Comparison of ENCODE assay signal across 1 cellular context in the genomic region with DNA sequence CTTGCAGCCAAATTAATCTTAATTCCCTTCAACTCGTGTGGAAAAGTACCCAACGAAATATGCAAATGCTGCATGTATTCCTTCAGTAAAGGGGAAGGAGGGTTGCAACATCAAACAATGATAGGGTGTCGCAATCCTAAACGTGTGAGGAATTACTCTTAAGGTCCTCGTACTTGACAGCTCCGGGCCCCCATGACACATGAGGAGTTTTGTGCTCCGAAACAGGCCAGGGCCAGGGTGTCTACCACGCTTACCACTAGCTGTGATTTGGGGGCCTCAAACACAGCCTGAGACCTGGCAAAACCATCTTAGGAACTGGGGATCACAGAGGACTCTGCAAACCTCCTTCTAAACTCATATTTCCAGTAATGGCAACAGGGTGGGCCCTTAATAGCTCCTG.
TF ChIP-seq lines count a peak whose summit lies in the region.

No MANE protein-coding gene starts in this region.

TF ChIP-seq in K562, 482 proteins besides CTCF, POLR2A, EP300 and RAD21 (continued from another document and continues in another):
- TF ChIP-seq, protein P1, sequence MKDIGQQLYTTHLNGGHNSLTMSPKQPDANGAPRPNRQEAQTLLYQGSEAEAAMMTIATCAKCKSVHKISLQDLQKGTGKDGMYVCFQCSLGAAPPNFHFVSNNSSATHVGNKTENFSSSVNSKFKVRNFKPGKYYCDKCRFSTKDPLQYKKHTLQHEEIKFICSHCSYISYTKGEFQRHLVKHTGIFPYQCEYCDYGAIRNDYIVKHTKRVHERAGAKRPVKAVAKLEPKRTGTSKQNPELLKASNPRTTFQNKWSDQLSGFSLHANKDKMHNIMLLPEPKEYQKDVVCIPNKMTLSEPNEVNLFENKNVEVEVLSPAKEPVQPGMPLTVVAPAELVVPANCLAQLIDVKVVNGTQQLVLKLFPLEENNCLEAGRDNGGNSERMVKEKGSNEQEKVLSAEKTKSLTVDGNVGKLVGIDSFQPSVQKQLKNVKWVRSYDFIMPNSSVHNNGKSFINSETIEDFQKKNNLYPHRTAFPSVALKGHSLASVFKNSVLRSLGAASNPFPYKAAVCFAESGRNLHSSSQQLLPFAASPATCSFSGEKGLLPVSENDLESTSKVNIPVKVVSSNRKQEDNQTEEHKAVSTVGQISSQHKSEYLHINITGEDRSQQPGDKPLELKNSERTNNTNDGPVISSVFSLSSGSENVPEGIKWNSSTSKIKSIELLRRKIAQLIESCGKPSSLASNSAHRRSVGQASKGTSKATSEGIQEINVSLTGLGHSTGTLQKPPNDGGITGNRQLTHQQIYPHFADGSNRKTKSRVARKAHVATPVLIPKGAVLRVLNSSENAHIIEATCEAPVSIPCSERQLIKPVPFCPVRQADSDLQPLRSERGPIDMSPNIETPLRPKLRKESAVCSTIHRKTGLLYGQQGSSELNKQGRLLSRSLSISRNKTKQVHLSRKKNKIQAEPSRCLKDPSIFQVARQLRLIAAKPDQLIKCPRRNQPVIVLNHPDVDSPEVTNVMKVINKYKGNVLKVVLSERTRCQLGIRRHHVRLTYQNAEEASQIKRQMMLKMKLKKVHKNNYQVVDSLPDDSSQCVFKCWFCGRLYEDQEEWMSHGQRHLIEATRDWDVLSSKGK (CRISPR knock-in tag; IDR thresholded peaks at IDR 0.05): no peak
- TF ChIP-seq RAD51 (IDR thresholded peaks at IDR 0.05; ENCODE audit: borderline replicate concordance, low read depth): no peak
- TF ChIP-seq RB1 (IDR thresholded peaks at IDR 0.05; ENCODE audit: low read depth): no peak
- peak; percentile 91 for TF ChIP-seq CEBPG (CRISPR knock-in tag; IDR thresholded peaks at IDR 0.05)
- TF ChIP-seq CEBPG (tag; conservative IDR thresholded peaks at IDR 0.05 in 1 of 2, IDR thresholded peaks at IDR 0.05 in 1 of 2): peak; percentile 95 to 96
- peak in 1 of 2 experiments; percentile 46; a peak in 1 of 4 replicates for TF ChIP-seq TRIM24 (IDR thresholded peaks at IDR 0.05)
- TF ChIP-seq KLF6 (CRISPR knock-in tag; IDR thresholded peaks at IDR 0.05; ENCODE audit: borderline replicate concordance): no peak
- TF ChIP-seq BHLHE40 (IDR thresholded peaks at IDR 0.05; ENCODE audit: low read length): peak; percentile 69
- TF ChIP-seq ZNF766 (CRISPR knock-in tag; conservative IDR thresholded peaks at IDR 0.05): peak; percentile 38; the same call in 1 of the 2 replicates
- TF ChIP-seq ZFX (CRISPR knock-in tag; IDR thresholded peaks at IDR 0.05): peak; percentile 29; the same call in 1 of the 2 replicates
- TF ChIP-seq, protein P2, sequence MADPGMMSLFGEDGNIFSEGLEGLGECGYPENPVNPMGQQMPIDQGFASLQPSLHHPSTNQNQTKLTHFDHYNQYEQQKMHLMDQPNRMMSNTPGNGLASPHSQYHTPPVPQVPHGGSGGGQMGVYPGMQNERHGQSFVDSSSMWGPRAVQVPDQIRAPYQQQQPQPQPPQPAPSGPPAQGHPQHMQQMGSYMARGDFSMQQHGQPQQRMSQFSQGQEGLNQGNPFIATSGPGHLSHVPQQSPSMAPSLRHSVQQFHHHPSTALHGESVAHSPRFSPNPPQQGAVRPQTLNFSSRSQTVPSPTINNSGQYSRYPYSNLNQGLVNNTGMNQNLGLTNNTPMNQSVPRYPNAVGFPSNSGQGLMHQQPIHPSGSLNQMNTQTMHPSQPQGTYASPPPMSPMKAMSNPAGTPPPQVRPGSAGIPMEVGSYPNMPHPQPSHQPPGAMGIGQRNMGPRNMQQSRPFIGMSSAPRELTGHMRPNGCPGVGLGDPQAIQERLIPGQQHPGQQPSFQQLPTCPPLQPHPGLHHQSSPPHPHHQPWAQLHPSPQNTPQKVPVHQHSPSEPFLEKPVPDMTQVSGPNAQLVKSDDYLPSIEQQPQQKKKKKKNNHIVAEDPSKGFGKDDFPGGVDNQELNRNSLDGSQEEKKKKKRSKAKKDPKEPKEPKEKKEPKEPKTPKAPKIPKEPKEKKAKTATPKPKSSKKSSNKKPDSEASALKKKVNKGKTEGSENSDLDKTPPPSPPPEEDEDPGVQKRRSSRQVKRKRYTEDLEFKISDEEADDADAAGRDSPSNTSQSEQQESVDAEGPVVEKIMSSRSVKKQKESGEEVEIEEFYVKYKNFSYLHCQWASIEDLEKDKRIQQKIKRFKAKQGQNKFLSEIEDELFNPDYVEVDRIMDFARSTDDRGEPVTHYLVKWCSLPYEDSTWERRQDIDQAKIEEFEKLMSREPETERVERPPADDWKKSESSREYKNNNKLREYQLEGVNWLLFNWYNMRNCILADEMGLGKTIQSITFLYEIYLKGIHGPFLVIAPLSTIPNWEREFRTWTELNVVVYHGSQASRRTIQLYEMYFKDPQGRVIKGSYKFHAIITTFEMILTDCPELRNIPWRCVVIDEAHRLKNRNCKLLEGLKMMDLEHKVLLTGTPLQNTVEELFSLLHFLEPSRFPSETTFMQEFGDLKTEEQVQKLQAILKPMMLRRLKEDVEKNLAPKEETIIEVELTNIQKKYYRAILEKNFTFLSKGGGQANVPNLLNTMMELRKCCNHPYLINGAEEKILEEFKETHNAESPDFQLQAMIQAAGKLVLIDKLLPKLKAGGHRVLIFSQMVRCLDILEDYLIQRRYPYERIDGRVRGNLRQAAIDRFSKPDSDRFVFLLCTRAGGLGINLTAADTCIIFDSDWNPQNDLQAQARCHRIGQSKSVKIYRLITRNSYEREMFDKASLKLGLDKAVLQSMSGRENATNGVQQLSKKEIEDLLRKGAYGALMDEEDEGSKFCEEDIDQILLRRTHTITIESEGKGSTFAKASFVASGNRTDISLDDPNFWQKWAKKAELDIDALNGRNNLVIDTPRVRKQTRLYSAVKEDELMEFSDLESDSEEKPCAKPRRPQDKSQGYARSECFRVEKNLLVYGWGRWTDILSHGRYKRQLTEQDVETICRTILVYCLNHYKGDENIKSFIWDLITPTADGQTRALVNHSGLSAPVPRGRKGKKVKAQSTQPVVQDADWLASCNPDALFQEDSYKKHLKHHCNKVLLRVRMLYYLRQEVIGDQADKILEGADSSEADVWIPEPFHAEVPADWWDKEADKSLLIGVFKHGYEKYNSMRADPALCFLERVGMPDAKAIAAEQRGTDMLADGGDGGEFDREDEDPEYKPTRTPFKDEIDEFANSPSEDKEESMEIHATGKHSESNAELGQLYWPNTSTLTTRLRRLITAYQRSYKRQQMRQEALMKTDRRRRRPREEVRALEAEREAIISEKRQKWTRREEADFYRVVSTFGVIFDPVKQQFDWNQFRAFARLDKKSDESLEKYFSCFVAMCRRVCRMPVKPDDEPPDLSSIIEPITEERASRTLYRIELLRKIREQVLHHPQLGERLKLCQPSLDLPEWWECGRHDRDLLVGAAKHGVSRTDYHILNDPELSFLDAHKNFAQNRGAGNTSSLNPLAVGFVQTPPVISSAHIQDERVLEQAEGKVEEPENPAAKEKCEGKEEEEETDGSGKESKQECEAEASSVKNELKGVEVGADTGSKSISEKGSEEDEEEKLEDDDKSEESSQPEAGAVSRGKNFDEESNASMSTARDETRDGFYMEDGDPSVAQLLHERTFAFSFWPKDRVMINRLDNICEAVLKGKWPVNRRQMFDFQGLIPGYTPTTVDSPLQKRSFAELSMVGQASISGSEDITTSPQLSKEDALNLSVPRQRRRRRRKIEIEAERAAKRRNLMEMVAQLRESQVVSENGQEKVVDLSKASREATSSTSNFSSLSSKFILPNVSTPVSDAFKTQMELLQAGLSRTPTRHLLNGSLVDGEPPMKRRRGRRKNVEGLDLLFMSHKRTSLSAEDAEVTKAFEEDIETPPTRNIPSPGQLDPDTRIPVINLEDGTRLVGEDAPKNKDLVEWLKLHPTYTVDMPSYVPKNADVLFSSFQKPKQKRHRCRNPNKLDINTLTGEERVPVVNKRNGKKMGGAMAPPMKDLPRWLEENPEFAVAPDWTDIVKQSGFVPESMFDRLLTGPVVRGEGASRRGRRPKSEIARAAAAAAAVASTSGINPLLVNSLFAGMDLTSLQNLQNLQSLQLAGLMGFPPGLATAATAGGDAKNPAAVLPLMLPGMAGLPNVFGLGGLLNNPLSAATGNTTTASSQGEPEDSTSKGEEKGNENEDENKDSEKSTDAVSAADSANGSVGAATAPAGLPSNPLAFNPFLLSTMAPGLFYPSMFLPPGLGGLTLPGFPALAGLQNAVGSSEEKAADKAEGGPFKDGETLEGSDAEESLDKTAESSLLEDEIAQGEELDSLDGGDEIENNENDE (IDR thresholded peaks at IDR 0.05; ENCODE audit: low read depth, low read length): no peak
- no peak for TF ChIP-seq ZSCAN29 (IDR thresholded peaks at IDR 0.05)
- TF ChIP-seq KLF16 (IDR thresholded peaks at IDR 0.05): no peak
- no peak for TF ChIP-seq RBM25 (IDR thresholded peaks at IDR 0.05; ENCODE audit: low read depth, low read length, severe bottlenecking)
- TF ChIP-seq CBFB (CRISPR knock-in tag; IDR thresholded peaks at IDR 0.05): no peak
- peak; percentile 100 for TF ChIP-seq CEBPB (tag; IDR thresholded peaks at IDR 0.05)
- TF ChIP-seq L3MBTL2 (IDR thresholded peaks at IDR 0.05): peak; percentile 56; the same call in 1 of the 2 replicates
- TF ChIP-seq, protein P3, sequence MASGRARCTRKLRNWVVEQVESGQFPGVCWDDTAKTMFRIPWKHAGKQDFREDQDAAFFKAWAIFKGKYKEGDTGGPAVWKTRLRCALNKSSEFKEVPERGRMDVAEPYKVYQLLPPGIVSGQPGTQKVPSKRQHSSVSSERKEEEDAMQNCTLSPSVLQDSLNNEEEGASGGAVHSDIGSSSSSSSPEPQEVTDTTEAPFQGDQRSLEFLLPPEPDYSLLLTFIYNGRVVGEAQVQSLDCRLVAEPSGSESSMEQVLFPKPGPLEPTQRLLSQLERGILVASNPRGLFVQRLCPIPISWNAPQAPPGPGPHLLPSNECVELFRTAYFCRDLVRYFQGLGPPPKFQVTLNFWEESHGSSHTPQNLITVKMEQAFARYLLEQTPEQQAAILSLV (tag; IDR thresholded peaks at IDR 0.05): 0 out of 2 replicates have a peak, but pooled peaks have one; percentile 44
- TF ChIP-seq, protein P4, sequence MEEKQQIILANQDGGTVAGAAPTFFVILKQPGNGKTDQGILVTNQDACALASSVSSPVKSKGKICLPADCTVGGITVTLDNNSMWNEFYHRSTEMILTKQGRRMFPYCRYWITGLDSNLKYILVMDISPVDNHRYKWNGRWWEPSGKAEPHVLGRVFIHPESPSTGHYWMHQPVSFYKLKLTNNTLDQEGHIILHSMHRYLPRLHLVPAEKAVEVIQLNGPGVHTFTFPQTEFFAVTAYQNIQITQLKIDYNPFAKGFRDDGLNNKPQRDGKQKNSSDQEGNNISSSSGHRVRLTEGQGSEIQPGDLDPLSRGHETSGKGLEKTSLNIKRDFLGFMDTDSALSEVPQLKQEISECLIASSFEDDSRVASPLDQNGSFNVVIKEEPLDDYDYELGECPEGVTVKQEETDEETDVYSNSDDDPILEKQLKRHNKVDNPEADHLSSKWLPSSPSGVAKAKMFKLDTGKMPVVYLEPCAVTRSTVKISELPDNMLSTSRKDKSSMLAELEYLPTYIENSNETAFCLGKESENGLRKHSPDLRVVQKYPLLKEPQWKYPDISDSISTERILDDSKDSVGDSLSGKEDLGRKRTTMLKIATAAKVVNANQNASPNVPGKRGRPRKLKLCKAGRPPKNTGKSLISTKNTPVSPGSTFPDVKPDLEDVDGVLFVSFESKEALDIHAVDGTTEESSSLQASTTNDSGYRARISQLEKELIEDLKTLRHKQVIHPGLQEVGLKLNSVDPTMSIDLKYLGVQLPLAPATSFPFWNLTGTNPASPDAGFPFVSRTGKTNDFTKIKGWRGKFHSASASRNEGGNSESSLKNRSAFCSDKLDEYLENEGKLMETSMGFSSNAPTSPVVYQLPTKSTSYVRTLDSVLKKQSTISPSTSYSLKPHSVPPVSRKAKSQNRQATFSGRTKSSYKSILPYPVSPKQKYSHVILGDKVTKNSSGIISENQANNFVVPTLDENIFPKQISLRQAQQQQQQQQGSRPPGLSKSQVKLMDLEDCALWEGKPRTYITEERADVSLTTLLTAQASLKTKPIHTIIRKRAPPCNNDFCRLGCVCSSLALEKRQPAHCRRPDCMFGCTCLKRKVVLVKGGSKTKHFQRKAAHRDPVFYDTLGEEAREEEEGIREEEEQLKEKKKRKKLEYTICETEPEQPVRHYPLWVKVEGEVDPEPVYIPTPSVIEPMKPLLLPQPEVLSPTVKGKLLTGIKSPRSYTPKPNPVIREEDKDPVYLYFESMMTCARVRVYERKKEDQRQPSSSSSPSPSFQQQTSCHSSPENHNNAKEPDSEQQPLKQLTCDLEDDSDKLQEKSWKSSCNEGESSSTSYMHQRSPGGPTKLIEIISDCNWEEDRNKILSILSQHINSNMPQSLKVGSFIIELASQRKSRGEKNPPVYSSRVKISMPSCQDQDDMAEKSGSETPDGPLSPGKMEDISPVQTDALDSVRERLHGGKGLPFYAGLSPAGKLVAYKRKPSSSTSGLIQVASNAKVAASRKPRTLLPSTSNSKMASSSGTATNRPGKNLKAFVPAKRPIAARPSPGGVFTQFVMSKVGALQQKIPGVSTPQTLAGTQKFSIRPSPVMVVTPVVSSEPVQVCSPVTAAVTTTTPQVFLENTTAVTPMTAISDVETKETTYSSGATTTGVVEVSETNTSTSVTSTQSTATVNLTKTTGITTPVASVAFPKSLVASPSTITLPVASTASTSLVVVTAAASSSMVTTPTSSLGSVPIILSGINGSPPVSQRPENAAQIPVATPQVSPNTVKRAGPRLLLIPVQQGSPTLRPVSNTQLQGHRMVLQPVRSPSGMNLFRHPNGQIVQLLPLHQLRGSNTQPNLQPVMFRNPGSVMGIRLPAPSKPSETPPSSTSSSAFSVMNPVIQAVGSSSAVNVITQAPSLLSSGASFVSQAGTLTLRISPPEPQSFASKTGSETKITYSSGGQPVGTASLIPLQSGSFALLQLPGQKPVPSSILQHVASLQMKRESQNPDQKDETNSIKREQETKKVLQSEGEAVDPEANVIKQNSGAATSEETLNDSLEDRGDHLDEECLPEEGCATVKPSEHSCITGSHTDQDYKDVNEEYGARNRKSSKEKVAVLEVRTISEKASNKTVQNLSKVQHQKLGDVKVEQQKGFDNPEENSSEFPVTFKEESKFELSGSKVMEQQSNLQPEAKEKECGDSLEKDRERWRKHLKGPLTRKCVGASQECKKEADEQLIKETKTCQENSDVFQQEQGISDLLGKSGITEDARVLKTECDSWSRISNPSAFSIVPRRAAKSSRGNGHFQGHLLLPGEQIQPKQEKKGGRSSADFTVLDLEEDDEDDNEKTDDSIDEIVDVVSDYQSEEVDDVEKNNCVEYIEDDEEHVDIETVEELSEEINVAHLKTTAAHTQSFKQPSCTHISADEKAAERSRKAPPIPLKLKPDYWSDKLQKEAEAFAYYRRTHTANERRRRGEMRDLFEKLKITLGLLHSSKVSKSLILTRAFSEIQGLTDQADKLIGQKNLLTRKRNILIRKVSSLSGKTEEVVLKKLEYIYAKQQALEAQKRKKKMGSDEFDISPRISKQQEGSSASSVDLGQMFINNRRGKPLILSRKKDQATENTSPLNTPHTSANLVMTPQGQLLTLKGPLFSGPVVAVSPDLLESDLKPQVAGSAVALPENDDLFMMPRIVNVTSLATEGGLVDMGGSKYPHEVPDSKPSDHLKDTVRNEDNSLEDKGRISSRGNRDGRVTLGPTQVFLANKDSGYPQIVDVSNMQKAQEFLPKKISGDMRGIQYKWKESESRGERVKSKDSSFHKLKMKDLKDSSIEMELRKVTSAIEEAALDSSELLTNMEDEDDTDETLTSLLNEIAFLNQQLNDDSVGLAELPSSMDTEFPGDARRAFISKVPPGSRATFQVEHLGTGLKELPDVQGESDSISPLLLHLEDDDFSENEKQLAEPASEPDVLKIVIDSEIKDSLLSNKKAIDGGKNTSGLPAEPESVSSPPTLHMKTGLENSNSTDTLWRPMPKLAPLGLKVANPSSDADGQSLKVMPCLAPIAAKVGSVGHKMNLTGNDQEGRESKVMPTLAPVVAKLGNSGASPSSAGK (IDR thresholded peaks at IDR 0.05): peak; percentile 39; the same call in 1 of the 2 replicates
- peak; percentile 67 for TF ChIP-seq SOX6 (IDR thresholded peaks at IDR 0.05)
